8 cellular contexts compared by ENCODE assay signal in the genomic region with DNA sequence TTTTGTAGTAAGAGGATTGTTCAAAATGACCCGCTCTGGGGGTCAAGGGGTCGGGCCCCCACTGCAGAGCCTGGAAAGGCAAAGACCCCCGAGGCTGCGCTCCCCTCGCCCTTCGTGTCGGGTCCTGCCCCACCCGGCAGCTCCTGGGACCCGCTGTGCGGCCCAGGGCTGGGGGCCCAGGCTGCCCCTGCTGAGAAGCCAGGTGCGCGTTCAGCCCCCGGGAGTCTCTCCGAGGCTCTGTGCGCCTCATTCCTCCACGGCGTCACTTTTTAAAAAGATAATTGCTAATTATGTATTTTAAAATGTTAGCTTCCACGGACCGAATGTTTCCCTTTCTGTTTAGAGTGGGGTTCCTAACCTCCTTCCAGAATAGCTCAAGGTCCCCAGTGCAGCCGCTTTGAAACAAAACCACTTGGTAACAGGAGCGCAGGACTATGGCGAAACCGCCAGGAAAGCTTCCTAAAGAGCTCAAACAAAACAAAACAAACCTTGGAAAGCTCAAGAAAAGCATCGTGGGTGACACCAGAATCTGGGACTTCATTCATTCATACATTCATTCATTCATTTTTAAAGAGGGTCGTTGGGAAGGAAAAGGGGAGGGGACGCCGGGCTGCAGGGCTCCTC. TPM values are rescaled to one million over a fixed set of nuclear protein-coding genes. Genes with fewer than 3 reads are reported as not detected.
DNase-seq lines count a peak whose midpoint lies in the region; ATAC-seq and TF ChIP-seq lines count a peak whose summit lies in the region.

No MANE protein-coding gene starts in this region.

- no peaks in the 10 kb centered on the region for H3K36me3 Mint-ChIP-seq in CD4-positive, CD25-positive, alpha-beta regulatory T cell
- peaks cover 9% of the 10 kb centered on the region for H3K36me3 Mint-ChIP-seq in activated B cell treated with CpG ODN at 0.5 μM for 24 hours (ENCODE audit: low read depth)

- TF ChIP-seq POLR2A in sigmoid colon (IDR thresholded peaks at IDR 0.05) = no peak

- peak overlapping the region; percentile 92 to 98 (median 96) for H3K4me3 Mint-ChIP-seq in CD4-positive, CD25-positive, alpha-beta regulatory T cell
- H3K4me3 Mint-ChIP-seq in activated B cell treated with CpG ODN at 0.5 μM for 24 hours = peak overlapping the region; percentile 91

- ATAC-seq in CD4-positive, CD25-positive, alpha-beta regulatory T cell (ENCODE audit: low read depth in 2 of 2) = no peak
- ATAC-seq in activated B cell treated with CpG ODN at 0.5 μM for 24 hours (ENCODE audit: low read depth) = no peak
- ATAC-seq in HG02970 (IDR thresholded peaks at IDR 0.05; ENCODE audit: low FRiP score, unreplicated experiment) = no peak

- H3K27ac Mint-ChIP-seq in CD4-positive, CD25-positive, alpha-beta regulatory T cell = peak overlapping the region; percentile 87 to 93 (median 93)
- no peak overlapping the region for H3K27ac Mint-ChIP-seq in activated B cell treated with CpG ODN at 0.5 μM for 24 hours

- no peaks in the 10 kb centered on the region for H3K27me3 ChIP-seq in CD4-positive, CD25-positive, alpha-beta regulatory T cell (ENCODE audit: control insufficient read depth, insufficient read depth, low read length)
- no peaks in the 10 kb centered on the region for H3K27me3 ChIP-seq in sigmoid colon

- peaks cover 27 to 51% (median 37%) of the 10 kb centered on the region in 4 donors for H3K4me1 Mint-ChIP-seq in CD4-positive, CD25-positive, alpha-beta regulatory T cell
- peaks cover 42% of the 10 kb centered on the region for H3K4me1 Mint-ChIP-seq in activated B cell treated with CpG ODN at 0.5 μM for 24 hours

- no peaks in the 10 kb centered on the region for H3K9me3 ChIP-seq in CD4-positive, CD25-positive, alpha-beta regulatory T cell (ENCODE audit: control insufficient read depth in 2 of 2, low read length in 2 of 2)
- no peaks in the 10 kb centered on the region for H3K9me3 ChIP-seq in sigmoid colon

- TF ChIP-seq CTCF in activated B cell treated with CpG ODN at 0.5 μM for 24 hours (IDR thresholded peaks at IDR 0.05) = no peak
- TF ChIP-seq CTCF in sigmoid colon (IDR thresholded peaks at IDR 0.05) = no peak
- no peak for TF ChIP-seq CTCF in GM13976 (IDR thresholded peaks at IDR 0.05; ENCODE audit: borderline replicate concordance, control extremely low read depth, extremely low read depth, insufficient read depth, missing control alignments)

- in situ Hi-C loops in GM13976 (cut with MboI; ENCODE audit: low sequenced_read_pairs, unreplicated experiment) = no loop called here

- CTCF ChIA-PET in activated B cell treated with CpG ODN at 0.5 μM for 24 hours (lab: Charles Lee) = interaction anchor here (0.7 to 1.3 kb wide), 3 partner anchors 16 to 23 kb away, joined by 4 to 8 read pairs (median 5); no protein-coding TSS in a partner anchor

- H3K27me3 Mint-ChIP-seq in CD4-positive, CD25-positive, alpha-beta regulatory T cell = peaks cover 29% of the 10 kb centered on the region
- H3K27me3 Mint-ChIP-seq in activated B cell treated with CpG ODN at 0.5 μM for 24 hours = peaks cover 2% of the 10 kb centered on the region

- H3K4me3 ChIP-seq in CD4-positive, CD25-positive, alpha-beta regulatory T cell (ENCODE audit: low read depth, low read length) = peak overlapping the region; percentile 80
- H3K4me3 ChIP-seq in sigmoid colon = peak overlapping the region; percentile 40 to 72 (median 60)

- peak in 1 of 3 donors; percentile 9 for DNase-seq in CD4-positive, CD25-positive, alpha-beta regulatory T cell
- DNase-seq in HT-29 (ENCODE audit: low spot score) (peak; percentile 47), activated B cell treated with CpG ODN at 0.5 μM for 24 hours (no peak), glomerular visceral epithelial cell (ENCODE audit: extremely low spot score) (peak; percentile 26), sigmoid colon (no peak), COR-L47 (lab: John Stamatoyannopoulos, UW) (no peak), GM13976 (ENCODE audit: low spot score) (no peak)

- WGBS in sigmoid colon, 2 donors = 2% methylated on average over 27 of the region's 27 CpGs

- no peak for TF ChIP-seq EP300 in sigmoid colon (IDR thresholded peaks at IDR 0.05)

- peaks cover 36% of the 10 kb centered on the region for H3K4me1 ChIP-seq in CD4-positive, CD25-positive, alpha-beta regulatory T cell (ENCODE audit: control insufficient read depth, insufficient read depth, low read length, poor library complexity, severe bottlenecking)
- peaks cover 0 to 28% (median 21%) of the 10 kb centered on the region in 4 donors for H3K4me1 ChIP-seq in sigmoid colon

- H3K36me3 ChIP-seq in CD4-positive, CD25-positive, alpha-beta regulatory T cell (ENCODE audit: control insufficient read depth, insufficient read depth, low read length) = no peaks in the 10 kb centered on the region
- H3K36me3 ChIP-seq in sigmoid colon = no peaks in the 10 kb centered on the region

- H3K9me3 Mint-ChIP-seq in CD4-positive, CD25-positive, alpha-beta regulatory T cell = peaks cover 0 to 6% (median 0%) of the 10 kb centered on the region in 7 donors
- peaks cover 5% of the 10 kb centered on the region for H3K9me3 Mint-ChIP-seq in activated B cell treated with CpG ODN at 0.5 μM for 24 hours

- peak overlapping the region; percentile 33 for H3K27ac ChIP-seq in CD4-positive, CD25-positive, alpha-beta regulatory T cell (ENCODE audit: insufficient read depth, low read length, poor library complexity, severe bottlenecking)
- peak overlapping the region; percentile 29 to 59 (median 48) for H3K27ac ChIP-seq in sigmoid colon

- intact Hi-C loops in activated B cell treated with CpG ODN at 0.5 μM for 24 hours (cut with micrococcal nuclease) (loop anchor here (1.0 to 5.0 kb wide), 6 partner anchors 16 to 480 kb away; a partner anchor contains a TSS), sigmoid colon (cut with DNase I) (no loop called here)

- POLR2A ChIA-PET in activated B cell treated with CpG ODN at 0.5 μM for 24 hours (lab: Charles Lee) = interaction anchor here (1.0 to 2.1 kb wide), 5 partner anchors 19 to 284 kb away, joined by 3 to 10 read pairs (median 5); a partner anchor contains a TSS

RNA-seq across cellular contexts. Expression of a gene that starts 45.6 kb away (rescaled TPM):
- total RNA-seq in CD4-positive, CD25-positive, alpha-beta regulatory T cell = 33.4 TPM
- 10 to 100 TPM; 66.8 to 78.3 (median 72.6) TPM for polyA plus RNA-seq in CD4-positive, CD25-positive, alpha-beta regulatory T cell
- total RNA-seq in HT-29 (2014; rRNA removed; shearing (Covaris generic)) = 327 and 331 TPM in 2 replicates
- total RNA-seq in activated B cell treated with CpG ODN at 0.5 μM for 24 hours (57.4 and 59.4 TPM in 2 replicates), sigmoid colon (10 to 100 TPM; 34.3 to 47.4 (median 39.7) TPM)
- 100 to 1,000 TPM in 1 of 3 donors, 10 to 100 TPM in 2; 11.4 to 183 (median 40.9) TPM for polyA plus RNA-seq in sigmoid colon

Comparison
In these comparisons a context has a peak if more than half of its experiments do, and no peak if none do; other contexts are left out.
1. DNase-seq: peak in HT-29 (single experiment) and glomerular visceral epithelial cell (single experiment); none in activated B cell treated with CpG ODN at 0.5 μM for 24 hours (single experiment), sigmoid colon (single experiment), COR-L47 (single experiment) and GM13976 (single experiment).